In the genomic region with DNA sequence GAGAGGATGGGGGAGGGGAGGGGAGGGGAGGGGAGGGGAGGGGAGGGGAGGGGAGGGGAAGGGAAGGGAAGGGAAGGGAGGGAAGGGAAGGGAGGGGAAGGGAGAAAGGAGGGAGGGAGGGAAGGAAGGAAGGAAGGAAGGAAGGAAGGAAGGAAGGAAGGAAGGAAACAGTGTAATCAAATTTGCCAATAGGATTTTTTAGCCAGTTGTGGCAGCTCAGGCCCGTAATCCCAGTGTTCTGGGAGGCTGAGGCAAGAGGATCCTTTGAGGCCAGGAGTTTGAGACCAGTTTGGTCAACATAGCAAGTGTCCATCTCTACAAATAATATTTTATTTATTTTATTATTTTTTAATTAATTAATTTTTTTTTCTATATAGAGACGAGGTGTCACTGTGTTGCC, we compare ENCODE assay signal across 2 cellular contexts.
TF ChIP-seq lines count a peak whose summit lies in the region.

No MANE protein-coding gene starts in this region.

TF ChIP-seq in HepG2, 621 proteins besides CTCF, POLR2A, EP300 and RAD21:
- TF ChIP-seq HNRNPK (IDR thresholded peaks at IDR 0.05; ENCODE audit: low read depth, low read length, poor library complexity, severe bottlenecking) (peak; percentile 91), THYN1 (CRISPR knock-in tag; IDR thresholded peaks at IDR 0.05; ENCODE audit: borderline replicate concordance, low read depth) (no peak), PCBP1 (IDR thresholded peaks at IDR 0.05; ENCODE audit: borderline replicate concordance, low read depth, low read length) (0 out of 2 replicates have a peak, but pooled peaks have one; percentile 36), HNF4A (CRISPR knock-in tag; IDR thresholded peaks at IDR 0.05) (no peak)

TF ChIP-seq in WTC11, 78 proteins besides CTCF, POLR2A, EP300 and RAD21:
- TF ChIP-seq CREM (CRISPR knock-in tag; IDR thresholded peaks at IDR 0.05), result no peak
- TF ChIP-seq, protein P1, sequence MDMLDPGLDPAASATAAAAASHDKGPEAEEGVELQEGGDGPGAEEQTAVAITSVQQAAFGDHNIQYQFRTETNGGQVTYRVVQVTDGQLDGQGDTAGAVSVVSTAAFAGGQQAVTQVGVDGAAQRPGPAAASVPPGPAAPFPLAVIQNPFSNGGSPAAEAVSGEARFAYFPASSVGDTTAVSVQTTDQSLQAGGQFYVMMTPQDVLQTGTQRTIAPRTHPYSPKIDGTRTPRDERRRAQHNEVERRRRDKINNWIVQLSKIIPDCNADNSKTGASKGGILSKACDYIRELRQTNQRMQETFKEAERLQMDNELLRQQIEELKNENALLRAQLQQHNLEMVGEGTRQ (CRISPR knock-in tag; IDR thresholded peaks at IDR 0.05), result no peak
- TF ChIP-seq HMGA2 (CRISPR knock-in tag; IDR thresholded peaks at IDR 0.05), result peak; percentile 39; the same call in 1 of the 2 replicates
- no peak for TF ChIP-seq SMAD4 (CRISPR knock-in tag; IDR thresholded peaks at IDR 0.05)
- TF ChIP-seq, protein P2, sequence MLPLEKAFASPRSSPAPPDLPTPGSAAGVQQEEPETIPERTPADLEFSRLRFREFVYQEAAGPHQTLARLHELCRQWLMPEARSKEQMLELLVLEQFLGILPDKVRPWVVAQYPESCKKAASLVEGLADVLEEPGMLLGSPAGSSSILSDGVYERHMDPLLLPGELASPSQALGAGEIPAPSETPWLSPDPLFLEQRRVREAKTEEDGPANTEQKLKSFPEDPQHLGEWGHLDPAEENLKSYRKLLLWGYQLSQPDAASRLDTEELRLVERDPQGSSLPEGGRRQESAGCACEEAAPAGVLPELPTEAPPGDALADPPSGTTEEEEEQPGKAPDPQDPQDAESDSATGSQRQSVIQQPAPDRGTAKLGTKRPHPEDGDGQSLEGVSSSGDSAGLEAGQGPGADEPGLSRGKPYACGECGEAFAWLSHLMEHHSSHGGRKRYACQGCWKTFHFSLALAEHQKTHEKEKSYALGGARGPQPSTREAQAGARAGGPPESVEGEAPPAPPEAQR (CRISPR knock-in tag; IDR thresholded peaks at IDR 0.05), result no peak
